Comparison of ENCODE assay signal across 19 cellular contexts in genomic region chr3:170364965-170365364, GRCh38. TPM values are rescaled to one million over a fixed set of nuclear protein-coding genes. Genes with fewer than 3 reads are reported as not detected.
DNase-seq lines count a peak whose midpoint lies in the region; ATAC-seq, FAIRE-seq and TF ChIP-seq lines count a peak whose summit lies in the region.
"Had no signal": no experiment of that assay in that cellular context is flagged by ENCODE, and none has a peak within 500 bp of the region (broad histone marks: within the 10 kb centered on the region; RNA-seq: fewer than 3 reads in every experiment).

No MANE protein-coding gene starts in this region.

- H3K4me1 ChIP-seq in GM23248 (ENCODE audit: insufficient read depth) (peaks cover 61% of the 10 kb centered on the region), PC-3 (ENCODE audit: insufficient read depth, low read length) (peaks cover 30% of the 10 kb centered on the region), endothelial cell of umbilical vein (ENCODE audit: control insufficient read depth, extremely low read depth, insufficient read depth, low read length) (peaks cover 52% of the 10 kb centered on the region), osteoblast (ENCODE audit: insufficient read depth, low read length) (peaks cover 29% of the 10 kb centered on the region)
- H3K4me1 ChIP-seq: colonic mucosa had no signal

- intact Hi-C loops in PC-3 (cut with micrococcal nuclease) = no loop called here
- intact Hi-C loops in endothelial cell of umbilical vein (cut with micrococcal nuclease) = no loop called here

- CTCF ChIA-PET in PC-3 (lab: Charles Lee) (no interaction called here), endothelial cell of umbilical vein (lab: Charles Lee) (interaction anchor here (1.0 to 2.1 kb wide), 3 partner anchors 8 to 49 kb away, joined by 3 to 14 read pairs (median 8); no protein-coding TSS in a partner anchor)

- DNase-seq in GM23248 = no peak
- no peak for DNase-seq in PC-3
- DNase-seq in endothelial cell of umbilical vein (ENCODE audit: low read depth, low spot score) = no peak
- no peak for DNase-seq in osteoblast (ENCODE audit: insufficient read length, low spot score, missing footprints)
- no peak for DNase-seq in activated effector memory CD4-positive, alpha-beta T cell treated with Interleukin-2 at 50 U/mL for 16 hours
- no peak for DNase-seq in DMS153 treated with DMSO at 0.1 percent for 48 hours (lab: John Stamatoyannopoulos, UW; ENCODE audit: unreplicated experiment)
- DNase-seq: activated CD4-positive, alpha-beta T cell treated with anti-CD3 and anti-CD28 coated beads, Interleukin-2, amount 50 U/mL, for 4 hours; activated naive CD4-positive, alpha-beta T cell treated with Interleukin-2 at 50 U/mL for 16 hours; body of pancreas; colonic mucosa; NCI-H1417; NCI-H2107; NCI-H510A treated with DMSO at 0.1 percent for 48 hours; Right ventricle myocardium superior; T-helper 1 cell; testis had no signal

- in situ Hi-C loops in GM23248 (cut with MboI) = no loop called here

- H3K27ac ChIP-seq in GM23248 (peak overlapping the region; percentile 6; the same call in 1 of the 2 replicates), PC-3 (ENCODE audit: low read length) (no peak overlapping the region), endothelial cell of umbilical vein (ENCODE audit: insufficient read depth, low read depth, low read length) (peak overlapping the region; percentile 22), osteoblast (ENCODE audit: low read depth, low read length) (no peak overlapping the region)
- H3K27ac ChIP-seq: body of pancreas, colonic mucosa, neutrophil, testis had no signal

- H3K4me3 ChIP-seq in GM23248 (peak overlapping the region; percentile 5), PC-3 (ENCODE audit: low read length) (no peak overlapping the region), endothelial cell of umbilical vein (replicated peaks in 1 of 3; ENCODE audit: insufficient read depth in 1 of 3, low read depth in 1 of 3, low read length in 3 of 3) (peak overlapping the region in 1 of 3 experiments; percentile 94), osteoblast (ENCODE audit: insufficient read depth, low read length) (no peak overlapping the region)
- H3K4me3 ChIP-seq: body of pancreas, colonic mucosa, testis had no signal

- BruUV-seq in PC-3 (replicated peaks; lab: Mats Ljungman, UMichigan) (no TSS peak), endothelial cell of umbilical vein (replicated peaks; lab: Mats Ljungman, UMichigan) (no TSS peak)

- no peaks in the 10 kb centered on the region for H3K9me2 ChIP-seq in GM23248 (ENCODE audit: insufficient read depth)
- no peaks in the 10 kb centered on the region for H3K9me2 ChIP-seq in PC-3 (replicated peaks; ENCODE audit: low read length)

- WGBS in GM23248 (ENCODE audit: low coverage in 1 of 2, low lambda C conversion rate in 2 of 2, missing lambda C conversion rate in 2 of 2), 2 experiments = 45 to 47% methylated on average over 4 of the region's 4 CpGs

- peaks cover 100% of the 10 kb centered on the region for H3K79me2 ChIP-seq in GM23248 (ENCODE audit: insufficient read depth)
- peaks cover 97% of the 10 kb centered on the region for H3K79me2 ChIP-seq in PC-3 (ENCODE audit: low read length)
- H3K79me2 ChIP-seq in endothelial cell of umbilical vein (ENCODE audit: control insufficient read depth, insufficient read depth, low read length) = peaks cover 98% of the 10 kb centered on the region
- H3K79me2 ChIP-seq in osteoblast (ENCODE audit: insufficient read depth, low read length) = peaks cover 95% of the 10 kb centered on the region

- TF ChIP-seq POLR2A in endothelial cell of umbilical vein (IDR thresholded peaks at IDR 0.05; ENCODE audit: low read depth, low read length) = no peak

- H3F3A ChIP-seq in GM23248 (ENCODE audit: insufficient read depth) (peaks cover 32% of the 10 kb centered on the region), PC-3 (ENCODE audit: low read length, unreplicated experiment) (no peaks in the 10 kb centered on the region)

- ATAC-seq in PC-3 (no peak), GM21825 (IDR thresholded peaks at IDR 0.05; ENCODE audit: unreplicated experiment) (no peak)
- no peak for ATAC-seq in activated CD4-positive, CD25-positive, alpha-beta regulatory T cell treated with anti-CD3 and anti-CD28 coated beads, Interleukin-2, amount 50 U/mL, for 24 hours
- ATAC-seq: body of pancreas had no signal

- H3K9me1 ChIP-seq in endothelial cell of umbilical vein (replicated peaks; ENCODE audit: control insufficient read depth, extremely low read depth, insufficient read depth, low read length) = no peaks in the 10 kb centered on the region

- TF ChIP-seq CTCF in PC-3 (conservative IDR thresholded peaks at IDR 0.05; ENCODE audit: low read depth, low read length) = no peak
- no peak for TF ChIP-seq CTCF in endothelial cell of umbilical vein (IDR thresholded peaks at IDR 0.05; ENCODE audit: extremely low read depth in 1 of 2, insufficient read depth in 1 of 2, low read depth in 1 of 2, low read length in 2 of 2)
- no peak for TF ChIP-seq CTCF in osteoblast (IDR thresholded peaks at IDR 0.05; ENCODE audit: extremely low read depth, low read depth, low read length)

- H2AFZ ChIP-seq in GM23248 (no peak overlapping the region), PC-3 (ENCODE audit: low read length) (no peak overlapping the region), endothelial cell of umbilical vein (ENCODE audit: low read depth, low read length) (no peak overlapping the region), osteoblast (ENCODE audit: low read length) (no peak overlapping the region)

- H3K4me2 ChIP-seq in GM23248 (ENCODE audit: unreplicated experiment) (peak overlapping the region; percentile 31), PC-3 (ENCODE audit: low read length) (peak overlapping the region; percentile 12; the same call in 1 of the 2 replicates), endothelial cell of umbilical vein (ENCODE audit: insufficient read depth, low read length) (peak overlapping the region; percentile 97), osteoblast (ENCODE audit: insufficient read depth, low read length) (peak overlapping the region; percentile 44)

- H3K36me3 ChIP-seq in GM23248 (ENCODE audit: low read depth) (peaks cover 23% of the 10 kb centered on the region; the same call in 1 of the 2 replicates), PC-3 (ENCODE audit: low read depth, low read length) (peaks cover 10% of the 10 kb centered on the region), endothelial cell of umbilical vein (ENCODE audit: control insufficient read depth in 2 of 2, extremely low read depth in 1 of 2, insufficient read depth in 2 of 2, low read length in 2 of 2) (peaks cover 5 to 14% of the 10 kb centered on the region in 2 experiments), osteoblast (ENCODE audit: insufficient read depth, low read length) (peaks cover 58% of the 10 kb centered on the region)
- H3K36me3 ChIP-seq: colonic mucosa had no signal

- dilution Hi-C loops in endothelial cell of umbilical vein (cut with MboI; ENCODE audit: extremely low pct_ligation_motif_present, low sequenced_read_pairs) = no loop called here

- POLR2A ChIA-PET in PC-3 (lab: Charles Lee; ENCODE audit: unreplicated experiment) = interaction anchor here (0.6 kb wide), 2 partner anchors 57 to 774 kb away, joined by 5 read pairs; no protein-coding TSS in a partner anchor
- POLR2A ChIA-PET in endothelial cell of umbilical vein (lab: Charles Lee) = interaction anchor here (1.0 kb wide), 1 partner anchor 8 kb away, joined by 4 read pairs; no protein-coding TSS in a partner anchor

- H3K27me3 ChIP-seq in GM23248 (replicated peaks; ENCODE audit: insufficient read depth) (no peaks in the 10 kb centered on the region), PC-3 (ENCODE audit: low read length) (no peaks in the 10 kb centered on the region), endothelial cell of umbilical vein (ENCODE audit: control insufficient read depth in 2 of 2, insufficient read depth in 2 of 2, low read length in 2 of 2) (no peaks in the 10 kb centered on the region), osteoblast (ENCODE audit: insufficient read depth, low read length) (no peaks in the 10 kb centered on the region)
- H3K27me3 ChIP-seq: body of pancreas, colonic mucosa, neutrophil, testis had no signal

- no peaks in the 10 kb centered on the region for H4K20me1 ChIP-seq in GM23248 (ENCODE audit: insufficient read depth)
- no peaks in the 10 kb centered on the region for H4K20me1 ChIP-seq in PC-3 (ENCODE audit: low read length)
- H4K20me1 ChIP-seq in endothelial cell of umbilical vein (replicated peaks; ENCODE audit: control insufficient read depth, extremely low read depth, insufficient read depth, low read length) = peaks cover 13% of the 10 kb centered on the region
- H4K20me1 ChIP-seq in osteoblast (ENCODE audit: insufficient read depth, low read length) = peaks cover 33% of the 10 kb centered on the region

- H3K9me3 ChIP-seq in GM23248 (ENCODE audit: low read depth) = no peaks in the 10 kb centered on the region
- no peaks in the 10 kb centered on the region for H3K9me3 ChIP-seq in PC-3 (ENCODE audit: low read length)
- H3K9me3 ChIP-seq in endothelial cell of umbilical vein (replicated peaks; ENCODE audit: control insufficient read depth, insufficient read depth, low read length) = no peaks in the 10 kb centered on the region
- H3K9me3 ChIP-seq in osteoblast (ENCODE audit: low read depth, low read length) = no peaks in the 10 kb centered on the region
- H3K9me3 ChIP-seq: body of pancreas, colonic mucosa, neutrophil, testis had no signal

- H3K9ac ChIP-seq in GM23248 (0 out of 2 replicates have a peak overlapping the region, but pooled peaks have one; percentile 1), PC-3 (ENCODE audit: low read length) (no peak overlapping the region), endothelial cell of umbilical vein (replicated peaks; ENCODE audit: extremely low read depth, insufficient read depth, low read length) (peak overlapping the region; percentile 56)

- no peak for FAIRE-seq in endothelial cell of umbilical vein (lab: Jason Lieb, UNC)

RNA-seq across cellular contexts. Expression of gene SKIL, which starts 7.5 kb away (rescaled TPM):
- 39.1 and 53.2 TPM in 2 replicates for total RNA-seq in GM23248 (2014; rRNA removed; shearing (Covaris generic))
- polyA plus RNA-seq in GM23248 (2016; fragmentation: Nextera tagmentation; extraction: Ambion mirVana) = 27.9 and 28.6 TPM in 2 replicates
- 15.6 and 35.0 TPM in 2 replicates for total RNA-seq in PC-3 (2014; rRNA removed)
- total RNA-seq in endothelial cell of umbilical vein = 135 and 149 TPM in 2 replicates
- polyA plus RNA-seq in endothelial cell of umbilical vein = 13.2 and 18.4 TPM in 2 replicates
- polyA plus RNA-seq in endothelial cell of umbilical vein (2011; cell fraction: cytosol; rRNA removed) = 20.2 and 22.9 TPM in 2 replicates
- polyA plus RNA-seq in endothelial cell of umbilical vein (2011; cell fraction: nucleus; rRNA removed) = 69.3 and 85.9 TPM in 2 replicates
- 83.5 and 84.7 TPM in 2 replicates for polyA plus RNA-seq in endothelial cell of umbilical vein (2012)
- polyA minus RNA-seq in endothelial cell of umbilical vein = 159 and 171 TPM in 2 replicates
- 65.2 TPM for polyA minus RNA-seq in endothelial cell of umbilical vein (2011; cell fraction: cytosol; rRNA and poly(A)+ RNA removed)
- 125 and 167 TPM in 2 replicates for polyA minus RNA-seq in endothelial cell of umbilical vein (2011; cell fraction: nucleus; rRNA and poly(A)+ RNA removed)
- total RNA-seq in osteoblast = 68.4 and 69.8 TPM in 2 replicates

RNA-seq across cellular contexts. Expression of gene CLDN11, which starts 53.7 kb away (rescaled TPM):
- total RNA-seq in GM23248 (2014; rRNA removed; shearing (Covaris generic)) = 81.9 and 95.9 TPM in 2 replicates
- polyA plus RNA-seq in GM23248 (2016; fragmentation: Nextera tagmentation; extraction: Ambion mirVana) (84.5 and 84.9 TPM in 2 replicates), endothelial cell of umbilical vein (147 and 178 TPM in 2 replicates)
- total RNA-seq in PC-3 (2014; rRNA removed) (32.0 and 38.0 TPM in 2 replicates), endothelial cell of umbilical vein (344 and 395 TPM in 2 replicates), osteoblast (33.9 and 50.3 TPM in 2 replicates)
- 142 and 185 TPM in 2 replicates for polyA plus RNA-seq in endothelial cell of umbilical vein (2011; cell fraction: cytosol; rRNA removed)
- polyA plus RNA-seq in endothelial cell of umbilical vein (2011; cell fraction: nucleus; rRNA removed) = 63.2 and 65.1 TPM in 2 replicates
- polyA plus RNA-seq in endothelial cell of umbilical vein (2012) = 84.8 and 369 TPM in 2 replicates
- polyA minus RNA-seq in endothelial cell of umbilical vein = 90.8 and 139 TPM in 2 replicates
- polyA minus RNA-seq in endothelial cell of umbilical vein (2011; cell fraction: cytosol; rRNA and poly(A)+ RNA removed) = not detected
- polyA minus RNA-seq in endothelial cell of umbilical vein (2011; cell fraction: nucleus; rRNA and poly(A)+ RNA removed) = 35.4 and 38.8 TPM in 2 replicates

Comparison
In these comparisons a context has a peak if more than half of its experiments do, and no peak if none do; other contexts are left out.
1. H3K27ac ChIP-seq: peak in GM23248 (single experiment) and endothelial cell of umbilical vein (single experiment); none in PC-3 (single experiment) and osteoblast (single experiment).
2. H3K4me2 ChIP-seq: peak in every context shown above with its lines; median percentile 97 in endothelial cell of umbilical vein; 44 in osteoblast; 31 in GM23248; 12 in PC-3.